Comparison of ENCODE assay signal across 9 cellular contexts in the genomic region with DNA sequence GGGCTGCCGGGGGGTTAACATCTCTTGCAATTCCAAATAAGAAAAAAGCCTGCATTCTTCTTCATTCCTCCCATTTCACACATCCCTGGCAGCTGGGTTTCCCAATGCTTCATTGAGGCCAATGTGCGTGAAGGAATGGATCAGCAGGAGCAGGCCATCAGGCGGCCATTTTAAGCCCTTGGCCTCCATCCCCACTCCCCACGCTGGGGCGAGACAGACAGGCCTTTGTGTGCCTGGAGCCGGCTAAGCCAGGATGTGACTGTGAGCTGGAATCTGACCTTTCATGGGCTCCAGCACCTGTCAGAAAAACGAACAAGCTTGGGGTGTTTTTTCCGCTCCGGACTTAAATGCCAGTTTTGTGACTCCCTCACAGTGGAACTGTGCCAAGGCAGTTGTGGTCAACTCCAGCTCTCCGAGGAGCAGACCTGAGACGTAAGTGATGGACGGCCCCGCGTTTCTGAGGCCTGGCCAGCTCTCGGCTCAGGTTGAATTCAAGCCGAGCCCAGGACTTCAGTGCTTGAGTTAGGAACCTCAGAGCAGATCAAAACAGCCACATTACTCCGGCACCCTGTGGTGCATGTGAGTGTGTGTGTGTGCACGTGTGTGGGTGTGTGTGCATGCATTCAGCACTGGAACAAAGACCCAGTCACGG.
A peak's percentile ranks its signal among the peaks of the same experiment; 100 is the strongest.
DNase-seq lines count a peak whose midpoint lies in the region; ATAC-seq and TF ChIP-seq lines count a peak whose summit lies in the region.
"Had no signal": no experiment of that assay in that cellular context is flagged by ENCODE, and none has a peak within 500 bp of the region (broad histone marks: within the 10 kb centered on the region; RNA-seq: fewer than 3 reads in every experiment).

No MANE protein-coding gene starts in this region.

- H3K36me3 ChIP-seq in WERI-Rb-1 = no peaks in the 10 kb centered on the region

- H3K27ac ChIP-seq in WERI-Rb-1 = no peak overlapping the region

- TF ChIP-seq CTCF in WERI-Rb-1 (IDR thresholded peaks at IDR 0.05; ENCODE audit: low read depth, low read length) = no peak

- peaks cover 15% of the 10 kb centered on the region for H3K9me3 ChIP-seq in WERI-Rb-1 (ENCODE audit: severe bottlenecking)

- intact Hi-C loops in head of caudate nucleus (cut with DNase I) = no loop called here

- DNase-seq in ELR (ENCODE audit: low read depth) (peak; percentile 98), anterior cingulate cortex (lab: John Stamatoyannopoulos, UW) (peak in 42 of 58 donors; percentile 8 to 74 (median 38)), head of caudate nucleus (peak; percentile 23 to 82 (median 57)), pons (ENCODE audit: low spot score) (peak; percentile 64), WERI-Rb-1 (no peak)
- no peak for DNase-seq in activated naive CD4-positive, alpha-beta T cell treated with Interleukin-2 at 50 U/mL for 16 hours
- DNase-seq: DMS 273 treated with DMSO at 0.1 percent for 48 hours had no signal

- H3K27me3 ChIP-seq in WERI-Rb-1 (ENCODE audit: insufficient read depth, low read depth, severe bottlenecking) = no peaks in the 10 kb centered on the region

- ATAC-seq in HG02981 (IDR thresholded peaks at IDR 0.05; ENCODE audit: unreplicated experiment) (no peak), GM18870 (IDR thresholded peaks at IDR 0.05; ENCODE audit: unreplicated experiment) (no peak)

- H3K4me3 ChIP-seq in WERI-Rb-1 (ENCODE audit: low read depth, low read length) = no peak overlapping the region

Comparison
In these comparisons a context has a peak if more than half of its experiments do, and no peak if none do; other contexts are left out.
1. DNase-seq: peak in ELR (single experiment), anterior cingulate cortex (42 of 58), head of caudate nucleus (42 of 42) and pons (single experiment); none in WERI-Rb-1 (single experiment) and activated naive CD4-positive, alpha-beta T cell treated with Interleukin-2 at 50 U/mL for 16 hours (single experiment).